ENCODE assay signal across 11 cellular contexts in genomic region chr17:40065771-40066510, GRCh38. TPM values are rescaled to one million over a fixed set of nuclear protein-coding genes. Genes with fewer than 3 reads are reported as not detected.
A peak's percentile ranks its signal among the peaks of the same experiment; 100 is the strongest.
DNase-seq lines count a peak whose midpoint lies in the region; ATAC-seq, FAIRE-seq and TF ChIP-seq lines count a peak whose summit lies in the region.
"Had no signal": no experiment of that assay in that cellular context is flagged by ENCODE, and none has a peak within 500 bp of the region (broad histone marks: within the 10 kb centered on the region; RNA-seq: fewer than 3 reads in every experiment).

No MANE protein-coding gene starts in this region.

- H3K79me2 ChIP-seq in HepG2 (ENCODE audit: insufficient read depth, low read length): peaks cover 8% of the 10 kb centered on the region

- no TSS peak for BruUV-seq in HepG2 (replicated peaks; lab: Mats Ljungman, UMichigan)

- no peak for TF ChIP-seq CTCF in HepG2 (CRISPR knock-in tag; IDR thresholded peaks at IDR 0.05)
- no peak for TF ChIP-seq CTCF in right lobe of liver (IDR thresholded peaks at IDR 0.05)
- no peak for TF ChIP-seq CTCF in gastroesophageal sphincter (IDR thresholded peaks at IDR 0.05)
- TF ChIP-seq CTCF in ovary (IDR thresholded peaks at IDR 0.05): no peak

- H3K4me1 ChIP-seq in HepG2 (ENCODE audit: insufficient read depth, low read length) (peaks cover 88% of the 10 kb centered on the region), right lobe of liver (peaks cover 0 to 13% (median 6%) of the 10 kb centered on the region in 4 donors), gastroesophageal sphincter (peaks cover 9 to 86% (median 66%) of the 10 kb centered on the region in 3 donors), ovary (ENCODE audit: insufficient read depth) (peaks cover 36% of the 10 kb centered on the region)

- no peak overlapping the region for H3K4me2 ChIP-seq in HepG2 (ENCODE audit: low read depth, low read length)

- ATAC-seq in HepG2: no peak
- ATAC-seq in right lobe of liver: no peak
- ATAC-seq in gastroesophageal sphincter: no peak
- no peak for ATAC-seq in HG03097 (IDR thresholded peaks at IDR 0.05; ENCODE audit: low FRiP score, unreplicated experiment)
- ATAC-seq: left colon had no signal

- H3K27ac ChIP-seq in HepG2 (ENCODE audit: extremely low read length, insufficient read depth, low read length) (no peak overlapping the region), right lobe of liver (no peak overlapping the region), gastroesophageal sphincter (peak overlapping the region; percentile 5 to 99 (median 97)), ovary (peak overlapping the region; percentile 54 to 85)

- DNase-seq in HepG2 (ENCODE audit: low spot score): no peak
- DNase-seq in right lobe of liver: no peak
- peak in 1 of 5 donors; percentile 47 for DNase-seq in ovary
- no peak for DNase-seq in cortex of kidney (lab: John Stamatoyannopoulos, UW)
- DNase-seq in AG20443 (ENCODE audit: low spot score): no peak
- DNase-seq in SKM-1 treated with dmso at 0.1 percent for 144 hours (lab: John Stamatoyannopoulos, UW; ENCODE audit: unreplicated experiment): no peak
- DNase-seq: NCI-H1105 had no signal

- no peak overlapping the region for H2AFZ ChIP-seq in HepG2 (ENCODE audit: low read length)

- CTCF ChIA-PET in HepG2 (lab: Yijun Ruan, JAX; ENCODE audit: low intra/inter-chr PET ratio, low total read pairs): no interaction called here

- TF ChIP-seq EP300 in HepG2 (IDR thresholded peaks at IDR 0.05; ENCODE audit: low read depth in 2 of 2, low read length in 2 of 2) (no peak), HepG2 (CRISPR knock-in tag; IDR thresholded peaks at IDR 0.05; ENCODE audit: borderline replicate concordance) (no peak), gastroesophageal sphincter (IDR thresholded peaks at IDR 0.05) (no peak), ovary (IDR thresholded peaks at IDR 0.05) (no peak)

- in situ Hi-C loops in HepG2 (cut with HindIII; ENCODE audit: extremely low pct_ligation_motif_present, low pct_unique_long_range_greater_than_20kb): no loop called here

- FAIRE-seq in HepG2 (lab: Jason Lieb, UNC): no peak

- H3K9me3 ChIP-seq in HepG2 (ENCODE audit: low read length) (no peaks in the 10 kb centered on the region), right lobe of liver (no peaks in the 10 kb centered on the region), gastroesophageal sphincter (no peaks in the 10 kb centered on the region), ovary (no peaks in the 10 kb centered on the region)

- 79% methylated on average over 10 of the region's 11 CpGs for WGBS in HepG2 (ENCODE audit: low lambda C conversion rate)
- WGBS in right lobe of liver (ENCODE audit: insufficient coverage, low coverage, low lambda C conversion rate, missing lambda C conversion rate): 86% methylated on average over 6 of the region's 11 CpGs
- 8 to 47% methylated on average over 2 of the region's 11 CpGs for WGBS in gastroesophageal sphincter (ENCODE audit: low coverage in 1 of 2), 2 donors
- WGBS in ovary, 3 donors: 47 to 57% (median 54%) methylated on average over 10 to 11 of the region's 11 CpGs

- no peak overlapping the region for H3K9ac ChIP-seq in HepG2 (ENCODE audit: insufficient read depth, low read depth, low read length)

- no peak for TF ChIP-seq POLR2A in HepG2 (IDR thresholded peaks at IDR 0.05; ENCODE audit: insufficient read depth in 1 of 2, low read depth in 2 of 2, low read length in 2 of 2)
- no peak for TF ChIP-seq POLR2A in right lobe of liver (IDR thresholded peaks at IDR 0.05)
- TF ChIP-seq POLR2A in gastroesophageal sphincter (IDR thresholded peaks at IDR 0.05): no peak
- no peak for TF ChIP-seq POLR2A in ovary (IDR thresholded peaks at IDR 0.05)

- no peaks in the 10 kb centered on the region for H3K36me3 ChIP-seq in HepG2 (replicated peaks in 1 of 2; ENCODE audit: control insufficient read depth in 1 of 2, insufficient read depth in 2 of 2, low read length in 2 of 2)
- no peaks in the 10 kb centered on the region for H3K36me3 ChIP-seq in right lobe of liver
- H3K36me3 ChIP-seq in gastroesophageal sphincter: no peaks in the 10 kb centered on the region
- no peaks in the 10 kb centered on the region for H3K36me3 ChIP-seq in ovary

- H3K4me3 ChIP-seq in HepG2 (replicated peaks in 1 of 3; ENCODE audit: insufficient read depth in 1 of 3, low read depth in 2 of 3, low read length in 3 of 3) (no peak overlapping the region), right lobe of liver (no peak overlapping the region), gastroesophageal sphincter (peak overlapping the region in 1 of 2 donors; percentile 98), ovary (peak overlapping the region; percentile 63)

- POLR2A ChIA-PET in HepG2 (lab: Yijun Ruan, JAX): interaction anchor here (0.5 to 4.2 kb wide), 10 partner anchors 10 to 145 kb away, joined by 3 to 23 read pairs (median 4); partner anchors contain the start of genes MED24 and NR1D1

- H3K27me3 ChIP-seq in HepG2 (ENCODE audit: control insufficient read depth in 1 of 2, insufficient read depth in 2 of 2, low read length in 2 of 2) (peaks cover 0 to 15% of the 10 kb centered on the region in 2 experiments; a peak in 4 of 5 replicates), right lobe of liver (no peaks in the 10 kb centered on the region), gastroesophageal sphincter (no peaks in the 10 kb centered on the region), ovary (no peaks in the 10 kb centered on the region)

- H4K20me1 ChIP-seq in HepG2 (ENCODE audit: insufficient read depth, low read length): no peaks in the 10 kb centered on the region

- intact Hi-C loops in HepG2 (cut with micrococcal nuclease; ENCODE audit: unreplicated experiment): no loop called here
- intact Hi-C loops in right lobe of liver (cut with DNase I): no loop called here
- intact Hi-C loops in ovary (cut with DNase I): loop anchor here in 1 of 4 donors (10.0 kb wide), 1 partner anchor 841 kb away; the partner anchor contains the start of gene STAC2

- no peak for TF ChIP-seq RAD21 in HepG2 (CRISPR knock-in tag; IDR thresholded peaks at IDR 0.05)

RNA-seq across cellular contexts. Expression of gene THRA, which starts 3.2 kb away (rescaled TPM):
- total RNA-seq in HepG2 (2016; rRNA removed; fragmentation: Illumina TruSeq; extraction: Trizol): 9.9 and 10.4 TPM in 2 replicates
- 4.9 and 5.0 TPM in 2 replicates for total RNA-seq in HepG2 (2016; cell fraction: cytosol; rRNA removed; fragmentation: Illumina TruSeq; extraction: Trizol; ENCODE audit: low read depth)
- total RNA-seq in HepG2 (2016; cell fraction: insoluble cytoplasmic fraction; rRNA removed; fragmentation: Illumina TruSeq; extraction: Trizol): 8.1 and 10.9 TPM in 2 replicates
- total RNA-seq in HepG2 (2016; cell fraction: membrane; rRNA removed; fragmentation: Illumina TruSeq; extraction: Trizol): 12.8 TPM in 2 replicates
- total RNA-seq in HepG2 (2016; cell fraction: nucleus; rRNA removed; fragmentation: Illumina TruSeq; extraction: Trizol): 5.9 and 6.8 TPM in 2 replicates
- polyA plus RNA-seq in HepG2 (2011; rRNA removed): 8.0 and 8.6 TPM in 2 replicates
- 7.7 and 8.0 TPM in 2 replicates for polyA plus RNA-seq in HepG2 (2011; cell fraction: cytosol; rRNA removed)
- 12.1 and 13.6 TPM in 2 replicates for polyA plus RNA-seq in HepG2 (2011; cell fraction: nucleus; rRNA removed)
- 11.6 and 15.5 TPM in 2 replicates for polyA plus RNA-seq in HepG2 (2012)
- polyA plus RNA-seq in HepG2 (2016; cell fraction: cytosol; fragmentation: Illumina TruSeq; extraction: Trizol; ENCODE audit: low read depth): 4.3 TPM in 2 replicates
- polyA plus RNA-seq in HepG2 (2016; cell fraction: insoluble cytoplasmic fraction; fragmentation: Illumina TruSeq; extraction: Trizol; ENCODE audit: low read depth): 8.0 and 12.4 TPM in 2 replicates
- 9.9 and 10.7 TPM in 2 replicates for polyA plus RNA-seq in HepG2 (2016; cell fraction: membrane; fragmentation: Illumina TruSeq; extraction: Trizol; ENCODE audit: low read depth)
- 11.5 and 12.3 TPM in 2 replicates for polyA plus RNA-seq in HepG2 (2016; cell fraction: nucleus; fragmentation: Illumina TruSeq; extraction: Trizol; ENCODE audit: insufficient read depth, low read depth)
- polyA minus RNA-seq in HepG2 (2011; rRNA and poly(A)+ RNA removed; ENCODE audit: low replicate concordance): 14.3 and 17.9 TPM in 2 replicates
- 5.3 and 7.4 TPM in 2 replicates for polyA minus RNA-seq in HepG2 (2011; cell fraction: cytosol; rRNA and poly(A)+ RNA removed)
- polyA minus RNA-seq in HepG2 (2011; cell fraction: nucleus; rRNA and poly(A)+ RNA removed): 7.2 and 7.5 TPM in 2 replicates
- 1 to 10 TPM; 3.7 to 9.4 (median 7.7) TPM for total RNA-seq in right lobe of liver
- total RNA-seq in gastroesophageal sphincter: 100 to 1,000 TPM in 2 of 4 donors, 10 to 100 TPM in 2; 84.8 to 133 (median 102) TPM
- 100 to 1,000 TPM in 2 of 7 donors, 10 to 100 TPM in 5; 51.4 to 129 (median 89.3) TPM for total RNA-seq in ovary
- polyA plus RNA-seq in ovary: 10 to 100 TPM; 77.5 to 87.2 TPM

RNA-seq across cellular contexts. Expression of gene MED24, which starts 11.7 kb away (rescaled TPM):
- total RNA-seq in HepG2 (2016; rRNA removed; fragmentation: Illumina TruSeq; extraction: Trizol): 51.1 and 66.5 TPM in 2 replicates
- total RNA-seq in HepG2 (2016; cell fraction: cytosol; rRNA removed; fragmentation: Illumina TruSeq; extraction: Trizol; ENCODE audit: low read depth): 14.5 and 17.6 TPM in 2 replicates
- total RNA-seq in HepG2 (2016; cell fraction: insoluble cytoplasmic fraction; rRNA removed; fragmentation: Illumina TruSeq; extraction: Trizol): 50.7 and 65.1 TPM in 2 replicates
- total RNA-seq in HepG2 (2016; cell fraction: membrane; rRNA removed; fragmentation: Illumina TruSeq; extraction: Trizol): 26.0 and 27.2 TPM in 2 replicates
- total RNA-seq in HepG2 (2016; cell fraction: nucleus; rRNA removed; fragmentation: Illumina TruSeq; extraction: Trizol): 65.1 and 70.6 TPM in 2 replicates
- 67.7 and 78.0 TPM in 2 replicates for polyA plus RNA-seq in HepG2 (2011; rRNA removed)
- polyA plus RNA-seq in HepG2 (2011; cell fraction: cytosol; rRNA removed): 28.7 and 32.2 TPM in 2 replicates
- 613 and 896 TPM in 2 replicates for polyA plus RNA-seq in HepG2 (2011; cell fraction: nucleus; rRNA removed)
- 70.6 and 74.6 TPM in 2 replicates for polyA plus RNA-seq in HepG2 (2012)
- 9.7 and 12.0 TPM in 2 replicates for polyA plus RNA-seq in HepG2 (2016; cell fraction: cytosol; fragmentation: Illumina TruSeq; extraction: Trizol; ENCODE audit: low read depth)
- polyA plus RNA-seq in HepG2 (2016; cell fraction: insoluble cytoplasmic fraction; fragmentation: Illumina TruSeq; extraction: Trizol; ENCODE audit: low read depth): 46.8 and 59.5 TPM in 2 replicates
- polyA plus RNA-seq in HepG2 (2016; cell fraction: membrane; fragmentation: Illumina TruSeq; extraction: Trizol; ENCODE audit: low read depth): 20.4 and 23.8 TPM in 2 replicates
- polyA plus RNA-seq in HepG2 (2016; cell fraction: nucleus; fragmentation: Illumina TruSeq; extraction: Trizol; ENCODE audit: insufficient read depth, low read depth): 182 and 188 TPM in 2 replicates
- polyA minus RNA-seq in HepG2 (2011; rRNA and poly(A)+ RNA removed; ENCODE audit: low replicate concordance): 133 and 240 TPM in 2 replicates
- polyA minus RNA-seq in HepG2 (2011; cell fraction: cytosol; rRNA and poly(A)+ RNA removed): 49.1 and 58.4 TPM in 2 replicates
- polyA minus RNA-seq in HepG2 (2011; cell fraction: nucleus; rRNA and poly(A)+ RNA removed): 159 and 161 TPM in 2 replicates
- total RNA-seq in right lobe of liver: 10 to 100 TPM; 29.0 to 38.2 (median 35.9) TPM
- total RNA-seq in gastroesophageal sphincter: 10 to 100 TPM; 42.1 to 57.9 (median 50.3) TPM
- 10 to 100 TPM; 42.2 to 73.9 (median 66.7) TPM for total RNA-seq in ovary
- 10 to 100 TPM; 45.1 to 51.3 TPM for polyA plus RNA-seq in ovary

RNA-seq across cellular contexts. Expression of gene NR1D1, which starts 34.4 kb away (rescaled TPM):
- 1.4 and 2.1 TPM in 2 replicates for total RNA-seq in HepG2 (2016; rRNA removed; fragmentation: Illumina TruSeq; extraction: Trizol)
- total RNA-seq in HepG2 (2016; cell fraction: cytosol; rRNA removed; fragmentation: Illumina TruSeq; extraction: Trizol; ENCODE audit: low read depth): 0.88 and 1.1 TPM in 2 replicates
- 1.2 and 1.8 TPM in 2 replicates for total RNA-seq in HepG2 (2016; cell fraction: insoluble cytoplasmic fraction; rRNA removed; fragmentation: Illumina TruSeq; extraction: Trizol)
- 2.2 and 2.4 TPM in 2 replicates for total RNA-seq in HepG2 (2016; cell fraction: membrane; rRNA removed; fragmentation: Illumina TruSeq; extraction: Trizol)
- total RNA-seq in HepG2 (2016; cell fraction: nucleus; rRNA removed; fragmentation: Illumina TruSeq; extraction: Trizol): 3.4 and 4.3 TPM in 2 replicates
- polyA plus RNA-seq in HepG2 (2011; rRNA removed): 2.7 and 3.6 TPM in 2 replicates
- 1.5 and 1.6 TPM in 2 replicates for polyA plus RNA-seq in HepG2 (2011; cell fraction: cytosol; rRNA removed)
- polyA plus RNA-seq in HepG2 (2011; cell fraction: nucleus; rRNA removed): 20.3 and 22.7 TPM in 2 replicates
- polyA plus RNA-seq in HepG2 (2012): 11.1 and 19.6 TPM in 2 replicates
- 0.95 and 1.1 TPM in 2 replicates for polyA plus RNA-seq in HepG2 (2016; cell fraction: cytosol; fragmentation: Illumina TruSeq; extraction: Trizol; ENCODE audit: low read depth)
- polyA plus RNA-seq in HepG2 (2016; cell fraction: insoluble cytoplasmic fraction; fragmentation: Illumina TruSeq; extraction: Trizol; ENCODE audit: low read depth): 3.8 and 5.8 TPM in 2 replicates
- 2.5 and 3.4 TPM in 2 replicates for polyA plus RNA-seq in HepG2 (2016; cell fraction: membrane; fragmentation: Illumina TruSeq; extraction: Trizol; ENCODE audit: low read depth)
- polyA plus RNA-seq in HepG2 (2016; cell fraction: nucleus; fragmentation: Illumina TruSeq; extraction: Trizol; ENCODE audit: insufficient read depth, low read depth): 9.5 and 10.0 TPM in 2 replicates
- polyA minus RNA-seq in HepG2 (2011; rRNA and poly(A)+ RNA removed; ENCODE audit: low replicate concordance): 3.3 and 6.7 TPM in 2 replicates
- polyA minus RNA-seq in HepG2 (2011; cell fraction: cytosol; rRNA and poly(A)+ RNA removed): 4.5 and 6.5 TPM in 2 replicates
- 7.6 and 8.1 TPM in 2 replicates for polyA minus RNA-seq in HepG2 (2011; cell fraction: nucleus; rRNA and poly(A)+ RNA removed)
- 10 to 100 TPM in 4 of 6 experiments, 1 to 10 TPM in 2; 6.9 to 29.8 (median 16.0) TPM for total RNA-seq in right lobe of liver
- 10 to 100 TPM in 3 of 4 donors, 1 to 10 TPM in 1; 1.5 to 20.4 (median 18.3) TPM for total RNA-seq in gastroesophageal sphincter
- 10 to 100 TPM; 10.7 to 73.8 (median 23.7) TPM for total RNA-seq in ovary
- 10 to 100 TPM; 11.8 to 59.0 TPM for polyA plus RNA-seq in ovary

RNA-seq across cellular contexts. Expression of gene CSF3, which starts 50.7 kb away (rescaled TPM):
- total RNA-seq in HepG2 (2016; rRNA removed; fragmentation: Illumina TruSeq; extraction: Trizol): not detected in 2 replicates
- not detected in 2 replicates for total RNA-seq in HepG2 (2016; cell fraction: cytosol; rRNA removed; fragmentation: Illumina TruSeq; extraction: Trizol; ENCODE audit: low read depth)
- total RNA-seq in HepG2 (2016; cell fraction: insoluble cytoplasmic fraction; rRNA removed; fragmentation: Illumina TruSeq; extraction: Trizol): not detected in 2 replicates
- not detected in 2 replicates for total RNA-seq in HepG2 (2016; cell fraction: membrane; rRNA removed; fragmentation: Illumina TruSeq; extraction: Trizol)
- total RNA-seq in HepG2 (2016; cell fraction: nucleus; rRNA removed; fragmentation: Illumina TruSeq; extraction: Trizol): not detected in 2 replicates
- polyA plus RNA-seq in HepG2 (2011; rRNA removed): 0.07 and 0.09 TPM in 2 replicates
- 0.03 and 0.12 TPM in 2 replicates for polyA plus RNA-seq in HepG2 (2011; cell fraction: cytosol; rRNA removed)
- 0.23 and 0.47 TPM in 2 replicates for polyA plus RNA-seq in HepG2 (2011; cell fraction: nucleus; rRNA removed)
- polyA plus RNA-seq in HepG2 (2012): not detected in 2 replicates
- not detected in 2 replicates for polyA plus RNA-seq in HepG2 (2016; cell fraction: cytosol; fragmentation: Illumina TruSeq; extraction: Trizol; ENCODE audit: low read depth)
- polyA plus RNA-seq in HepG2 (2016; cell fraction: insoluble cytoplasmic fraction; fragmentation: Illumina TruSeq; extraction: Trizol; ENCODE audit: low read depth): not detected in 2 replicates
- polyA plus RNA-seq in HepG2 (2016; cell fraction: membrane; fragmentation: Illumina TruSeq; extraction: Trizol; ENCODE audit: low read depth): not detected in 2 replicates
- polyA plus RNA-seq in HepG2 (2016; cell fraction: nucleus; fragmentation: Illumina TruSeq; extraction: Trizol; ENCODE audit: insufficient read depth, low read depth): 0.39 TPM in 1 of 2 replicates, not detected in the other
- 0.40 TPM in 1 of 2 replicates, not detected in the other for polyA minus RNA-seq in HepG2 (2011; rRNA and poly(A)+ RNA removed; ENCODE audit: low replicate concordance)
- not detected in 2 replicates for polyA minus RNA-seq in HepG2 (2011; cell fraction: cytosol; rRNA and poly(A)+ RNA removed)
- polyA minus RNA-seq in HepG2 (2011; cell fraction: nucleus; rRNA and poly(A)+ RNA removed): not detected in 2 replicates
- under 1 TPM in 1 of 6 experiments, not detected in 5; 0.31 TPM for total RNA-seq in right lobe of liver
- 1 to 10 TPM in 1 of 4 donors, not detected in 3; 9.3 TPM for total RNA-seq in gastroesophageal sphincter
- 100 to 1,000 TPM in 1 of 7 donors, 1 to 10 TPM in 2, under 1 TPM in 2, not detected in 2; 0.32 to 197 (median 1.7) TPM for total RNA-seq in ovary
- 1 to 10 TPM in 1 of 2 donors, not detected in 1; 1.1 TPM for polyA plus RNA-seq in ovary
- polyA plus RNA-seq: BJ had no signal

RNA-seq across cellular contexts. Expression of gene MSL1, which starts 55.8 kb away (rescaled TPM):
- total RNA-seq in HepG2 (2016; rRNA removed; fragmentation: Illumina TruSeq; extraction: Trizol) (76.1 and 88.5 TPM in 2 replicates), right lobe of liver (10 to 100 TPM; 31.1 to 43.8 (median 36.0) TPM), gastroesophageal sphincter (100 to 1,000 TPM in 1 of 4 donors, 10 to 100 TPM in 3; 67.0 to 107 (median 88.1) TPM), ovary (100 to 1,000 TPM in 1 of 7 donors, 10 to 100 TPM in 6; 59.6 to 110 (median 83.3) TPM)
- total RNA-seq in HepG2 (2016; cell fraction: cytosol; rRNA removed; fragmentation: Illumina TruSeq; extraction: Trizol; ENCODE audit: low read depth): 23.3 and 23.6 TPM in 2 replicates
- total RNA-seq in HepG2 (2016; cell fraction: insoluble cytoplasmic fraction; rRNA removed; fragmentation: Illumina TruSeq; extraction: Trizol): 62.6 and 89.2 TPM in 2 replicates
- total RNA-seq in HepG2 (2016; cell fraction: membrane; rRNA removed; fragmentation: Illumina TruSeq; extraction: Trizol): 50.5 and 57.1 TPM in 2 replicates
- 82.0 and 93.0 TPM in 2 replicates for total RNA-seq in HepG2 (2016; cell fraction: nucleus; rRNA removed; fragmentation: Illumina TruSeq; extraction: Trizol)
- polyA plus RNA-seq in HepG2 (2011; rRNA removed) (54.6 and 63.8 TPM in 2 replicates), ovary (100 to 1,000 TPM in 1 of 2 donors, 10 to 100 TPM in 1; 60.8 to 122 TPM)
- polyA plus RNA-seq in HepG2 (2011; cell fraction: cytosol; rRNA removed): 19.7 and 28.8 TPM in 2 replicates
- polyA plus RNA-seq in HepG2 (2011; cell fraction: nucleus; rRNA removed): 90.9 and 114 TPM in 2 replicates
- polyA plus RNA-seq in HepG2 (2012): 89.3 and 98.8 TPM in 2 replicates
- polyA plus RNA-seq in HepG2 (2016; cell fraction: cytosol; fragmentation: Illumina TruSeq; extraction: Trizol; ENCODE audit: low read depth): 10.1 and 10.5 TPM in 2 replicates
- polyA plus RNA-seq in HepG2 (2016; cell fraction: insoluble cytoplasmic fraction; fragmentation: Illumina TruSeq; extraction: Trizol; ENCODE audit: low read depth): 77.5 and 94.3 TPM in 2 replicates
- 34.7 and 36.6 TPM in 2 replicates for polyA plus RNA-seq in HepG2 (2016; cell fraction: membrane; fragmentation: Illumina TruSeq; extraction: Trizol; ENCODE audit: low read depth)
- polyA plus RNA-seq in HepG2 (2016; cell fraction: nucleus; fragmentation: Illumina TruSeq; extraction: Trizol; ENCODE audit: insufficient read depth, low read depth): 173 TPM in 2 replicates
- polyA minus RNA-seq in HepG2 (2011; rRNA and poly(A)+ RNA removed; ENCODE audit: low replicate concordance): 21.1 and 21.8 TPM in 2 replicates
- polyA minus RNA-seq in HepG2 (2011; cell fraction: cytosol; rRNA and poly(A)+ RNA removed): 50.3 and 50.4 TPM in 2 replicates
- polyA minus RNA-seq in HepG2 (2011; cell fraction: nucleus; rRNA and poly(A)+ RNA removed): 107 and 131 TPM in 2 replicates

Comparison
In these comparisons a context has a peak if more than half of its experiments do, and no peak if none do; other contexts are left out.
1. H3K27ac ChIP-seq: peak in gastroesophageal sphincter (4 of 4) and ovary (2 of 2); none in HepG2 (single experiment) and right lobe of liver (0 of 3).